In the genomic region with DNA sequence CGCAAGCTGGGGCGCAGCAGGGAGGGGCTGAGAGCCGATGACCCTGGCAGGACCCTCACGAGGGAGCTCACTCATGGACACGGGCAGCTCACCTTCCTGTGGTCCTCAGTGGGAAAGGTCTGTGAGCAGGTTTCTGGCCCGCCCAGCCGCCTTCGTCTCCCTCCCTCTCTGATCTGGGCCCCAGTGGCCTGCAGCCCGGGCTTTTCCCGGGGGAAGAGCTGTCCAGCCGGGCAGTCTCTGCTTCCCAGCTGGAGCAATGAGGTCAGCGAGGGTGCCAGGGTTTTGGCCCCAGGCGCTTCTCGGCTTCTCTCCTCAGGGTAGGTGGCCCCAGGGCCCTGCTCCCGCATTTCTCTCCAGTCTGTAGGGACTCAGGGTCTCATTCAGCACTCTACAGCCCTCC, we compare ENCODE assay signal across 15 cellular contexts. TPM values are rescaled to one million over a fixed set of nuclear protein-coding genes. Genes with fewer than 3 reads are reported as not detected.
DNase-seq lines count a peak whose midpoint lies in the region; ATAC-seq and TF ChIP-seq lines count a peak whose summit lies in the region.
"Had no signal": no experiment of that assay in that cellular context is flagged by ENCODE, and none has a peak within 500 bp of the region (broad histone marks: within the 10 kb centered on the region; RNA-seq: fewer than 3 reads in every experiment).

No MANE protein-coding gene starts in this region.

- TF ChIP-seq CTCF in left ventricle myocardium inferior (IDR thresholded peaks at IDR 0.05; ENCODE audit: borderline replicate concordance) = no peak
- TF ChIP-seq CTCF in WERI-Rb-1 (IDR thresholded peaks at IDR 0.05; ENCODE audit: low read depth, low read length) = no peak
- no peak for TF ChIP-seq CTCF in nephron progenitor cell (IDR thresholded peaks at IDR 0.05)
- TF ChIP-seq CTCF in GM10266 (IDR thresholded peaks at IDR 0.05; ENCODE audit: control insufficient read depth, insufficient read depth, low read depth, missing control alignments) = no peak

- intact Hi-C loops in Right ventricle myocardium inferior (cut with DNase I) (no loop called here), left ventricle myocardium inferior (cut with micrococcal nuclease) (no loop called here)

- no peak for ATAC-seq in Right ventricle myocardium inferior

- peak overlapping the region; percentile 17 for H3K4me3 Mint-ChIP-seq in nephron progenitor cell
- H3K4me3 Mint-ChIP-seq: CD8-positive, alpha-beta memory T cell; H9 had no signal

- H3K4me3 ChIP-seq in left ventricle myocardium inferior = no peak overlapping the region
- H3K4me3 ChIP-seq in WERI-Rb-1 (ENCODE audit: low read depth, low read length) = no peak overlapping the region
- H3K4me3 ChIP-seq: BLaER1 had no signal

- no peak overlapping the region for H3K27ac Mint-ChIP-seq in nephron progenitor cell
- H3K27ac Mint-ChIP-seq: CD8-positive, alpha-beta memory T cell had no signal

- H3K9me3 Mint-ChIP-seq in nephron progenitor cell = peaks cover under 1% of the 10 kb centered on the region
- H3K9me3 Mint-ChIP-seq: CD8-positive, alpha-beta memory T cell; H9 had no signal

- peaks cover 13% of the 10 kb centered on the region for H3K27me3 Mint-ChIP-seq in nephron progenitor cell (ENCODE audit: low read depth, poor library complexity)
- H3K27me3 Mint-ChIP-seq: CD8-positive, alpha-beta memory T cell had no signal

- H3K27me3 ChIP-seq in left ventricle myocardium inferior (ENCODE audit: low read depth) (peaks cover 29% of the 10 kb centered on the region), WERI-Rb-1 (ENCODE audit: insufficient read depth, low read depth, severe bottlenecking) (no peaks in the 10 kb centered on the region)

- H3K36me3 ChIP-seq in left ventricle myocardium inferior = peaks cover 6% of the 10 kb centered on the region
- no peaks in the 10 kb centered on the region for H3K36me3 ChIP-seq in WERI-Rb-1
- H3K36me3 ChIP-seq: BLaER1 had no signal

- peaks cover 29% of the 10 kb centered on the region for H3K4me1 Mint-ChIP-seq in nephron progenitor cell
- H3K4me1 Mint-ChIP-seq: CD8-positive, alpha-beta memory T cell had no signal

- H3K27ac ChIP-seq in left ventricle myocardium inferior (replicated peaks) (no peak overlapping the region), WERI-Rb-1 (peak overlapping the region; percentile 53)
- H3K27ac ChIP-seq: 22Rv1, BLaER1 had no signal

- peak; percentile 50 for DNase-seq in Right ventricle myocardium inferior (ENCODE audit: missing footprints)
- no peak for DNase-seq in left ventricle myocardium inferior
- DNase-seq in WERI-Rb-1 = no peak
- DNase-seq in nephron progenitor cell = no peak
- DNase-seq in NCI-H524 (lab: John Stamatoyannopoulos, UW) = no peak
- DNase-seq in activated gamma-delta T cell treated with Interleukin-2 at 50 U/mL for 16 hours = no peak
- no peak for DNase-seq in GM10266 (ENCODE audit: extremely low spot score)
- DNase-seq: AML-193, Caco-2, DMS53, GOT3, H9 had no signal

- H3K36me3 Mint-ChIP-seq in nephron progenitor cell (ENCODE audit: low read depth) = no peaks in the 10 kb centered on the region
- H3K36me3 Mint-ChIP-seq: CD8-positive, alpha-beta memory T cell had no signal

- H3K9me3 ChIP-seq in left ventricle myocardium inferior (replicated peaks) = no peaks in the 10 kb centered on the region
- no peaks in the 10 kb centered on the region for H3K9me3 ChIP-seq in WERI-Rb-1 (ENCODE audit: severe bottlenecking)
- H3K9me3 ChIP-seq: BLaER1, Caco-2 had no signal

- no peaks in the 10 kb centered on the region for H3K4me1 ChIP-seq in left ventricle myocardium inferior
- H3K4me1 ChIP-seq: BLaER1, Caco-2 had no signal

RNA-seq across cellular contexts. Expression of a gene that starts 22.2 kb away (rescaled TPM):
- 1.4 TPM for total RNA-seq in Right ventricle myocardium inferior
- 0.52 TPM for total RNA-seq in left ventricle myocardium inferior
- total RNA-seq: CD8-positive, alpha-beta memory T cell had no signal
